In the genomic region with DNA sequence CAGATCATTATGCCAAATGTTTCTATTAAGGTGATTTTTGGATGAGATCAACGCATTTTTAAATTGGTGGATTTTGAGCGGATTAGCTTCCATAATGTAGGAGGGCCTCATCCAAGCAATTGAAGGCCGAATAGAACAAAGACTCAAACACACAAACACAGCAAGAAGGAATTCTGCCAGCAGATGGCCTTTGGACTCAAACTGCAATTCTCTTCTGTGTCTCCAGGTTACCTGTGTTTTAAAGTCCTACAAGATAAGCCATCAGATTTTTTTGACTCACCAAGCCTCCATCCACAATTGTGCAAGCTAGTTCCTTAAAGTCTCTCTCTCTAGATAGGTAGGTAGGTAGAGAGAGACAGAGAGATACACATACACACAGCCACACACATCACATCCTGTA, we compare ENCODE assay signal across 19 cellular contexts. TPM values are rescaled to one million over a fixed set of nuclear protein-coding genes. Genes with fewer than 3 reads are reported as not detected.
DNase-seq lines count a peak whose midpoint lies in the region; ATAC-seq, FAIRE-seq and TF ChIP-seq lines count a peak whose summit lies in the region.
"Had no signal": no experiment of that assay in that cellular context is flagged by ENCODE, and none has a peak within 500 bp of the region (broad histone marks: within the 10 kb centered on the region; RNA-seq: fewer than 3 reads in every experiment).

No MANE protein-coding gene starts in this region.

- peaks cover 14% of the 10 kb centered on the region for H3K36me3 ChIP-seq in HAP-1 (replicated peaks)
- H3K36me3 ChIP-seq: BLaER1 treated with 17β-estradiol and CSF1 and Interleukin-3, amounts not matched to agents 10 nM and 100 nM had no signal

- peaks cover 24% of the 10 kb centered on the region for H3K36me3 Mint-ChIP-seq in nephron progenitor cell (ENCODE audit: low read depth)
- no peaks in the 10 kb centered on the region for H3K36me3 Mint-ChIP-seq in activated naive CD4-positive, alpha-beta T cell treated with anti-CD3 and anti-CD28 coated beads, Interleukin-2, amount 50 U/mL, for 72 hours
- H3K36me3 Mint-ChIP-seq in activated CD4-positive, alpha-beta memory T cell treated with anti-CD3 and anti-CD28 coated beads, Interleukin-2, amount 10 ng/mL, durations not matched to agents 7 days and 5 days (ENCODE audit: low read depth), result no peaks in the 10 kb centered on the region

- peak overlapping the region; percentile 33 for H3K27ac Mint-ChIP-seq in nephron progenitor cell
- H3K27ac Mint-ChIP-seq in activated naive CD4-positive, alpha-beta T cell treated with anti-CD3 and anti-CD28 coated beads, Interleukin-2, amount 50 U/mL, for 72 hours, result no peak overlapping the region
- no peak overlapping the region for H3K27ac Mint-ChIP-seq in activated CD4-positive, alpha-beta memory T cell treated with anti-CD3 and anti-CD28 coated beads, Interleukin-2, amount 10 ng/mL, durations not matched to agents 7 days and 5 days
- H3K27ac Mint-ChIP-seq: HFFc6 had no signal

- ATAC-seq in HG02763 (IDR thresholded peaks at IDR 0.05; ENCODE audit: unreplicated experiment), result no peak
- no peak for ATAC-seq in activated naive CD4-positive, alpha-beta T cell treated with anti-CD3 and anti-CD28 coated beads, Interleukin-2, amount 50 U/mL, for 72 hours

- H3K4me3 ChIP-seq in HAP-1, result no peak overlapping the region
- H3K4me3 ChIP-seq: BLaER1 treated with 17β-estradiol and CSF1 and Interleukin-3, amounts not matched to agents 10 nM and 100 nM; GM23248; MG63; PC-9 had no signal

- no peaks in the 10 kb centered on the region for H3K9me3 Mint-ChIP-seq in nephron progenitor cell
- H3K9me3 Mint-ChIP-seq in activated naive CD4-positive, alpha-beta T cell treated with anti-CD3 and anti-CD28 coated beads, Interleukin-2, amount 50 U/mL, for 72 hours, result no peaks in the 10 kb centered on the region
- no peaks in the 10 kb centered on the region for H3K9me3 Mint-ChIP-seq in activated CD4-positive, alpha-beta memory T cell treated with anti-CD3 and anti-CD28 coated beads, Interleukin-2, amount 10 ng/mL, durations not matched to agents 7 days and 5 days
- H3K9me3 Mint-ChIP-seq: HFFc6 had no signal

- peaks cover 45% of the 10 kb centered on the region for H3K4me1 ChIP-seq in HAP-1
- H3K4me1 ChIP-seq: BLaER1 treated with 17β-estradiol and CSF1 and Interleukin-3, amounts not matched to agents 10 nM and 100 nM had no signal

- POLR2A ChIA-PET in activated CD4-positive, alpha-beta memory T cell treated with anti-CD3 and anti-CD28 coated beads, Interleukin-2, amount 10 ng/mL, durations not matched to agents 7 days and 5 days (lab: Charles Lee), result no interaction called here

- peak; percentile 49 for FAIRE-seq in islet of Langerhans (lab: Jason Lieb, UNC)
- FAIRE-seq: GM12892 had no signal

- no peaks in the 10 kb centered on the region for H3K27me3 ChIP-seq in HAP-1 (ENCODE audit: low read depth)
- H3K27me3 ChIP-seq: BLaER1 treated with 17β-estradiol and CSF1 and Interleukin-3, amounts not matched to agents 10 nM and 100 nM; MG63 had no signal

- in situ Hi-C loops in HAP-1 (cut with MboI; ENCODE audit: low sequenced_read_pairs), result no loop called here

- H3K9me3 ChIP-seq in HAP-1, result no peaks in the 10 kb centered on the region
- H3K9me3 ChIP-seq: BLaER1 treated with 17β-estradiol and CSF1 and Interleukin-3, amounts not matched to agents 10 nM and 100 nM; MG63 had no signal

- CTCF ChIA-PET in activated CD4-positive, alpha-beta memory T cell treated with anti-CD3 and anti-CD28 coated beads, Interleukin-2, amount 10 ng/mL, durations not matched to agents 7 days and 5 days (lab: Charles Lee), result no interaction called here

- peak; percentile 2 for DNase-seq in DMS53 (lab: John Stamatoyannopoulos, UW)
- DNase-seq in DMS53 treated with DMSO at 0.1 percent for 48 hours (lab: John Stamatoyannopoulos, UW; ENCODE audit: unreplicated experiment), result no peak
- DNase-seq in nephron progenitor cell, result no peak
- DNase-seq in HAP-1 (ENCODE audit: low spot score in 2 of 2), result no peak
- no peak for DNase-seq in activated naive CD4-positive, alpha-beta T cell treated with anti-CD3 and anti-CD28 coated beads, Interleukin-2, amount 50 U/mL, for 72 hours (ENCODE audit: low spot score in 2 of 2)
- DNase-seq in activated CD4-positive, alpha-beta memory T cell treated with anti-CD3 and anti-CD28 coated beads, Interleukin-2, amount 10 ng/mL, durations not matched to agents 7 days and 5 days, result no peak
- DNase-seq: DMS79, GM23248, HFFc6, MG63, NCI-H1092 treated with DMSO at 0.1 percent for 48 hours, NCI-H187 treated with DMSO at 0.1 percent for 48 hours, NCI-H446, NCI-H748 treated with DMSO at 0.1 percent for 48 hours, PC-9 had no signal

- no peak for TF ChIP-seq CTCF in nephron progenitor cell (IDR thresholded peaks at IDR 0.05)

- peaks cover 9% of the 10 kb centered on the region for H3K4me1 Mint-ChIP-seq in nephron progenitor cell
- no peaks in the 10 kb centered on the region for H3K4me1 Mint-ChIP-seq in activated CD4-positive, alpha-beta memory T cell treated with anti-CD3 and anti-CD28 coated beads, Interleukin-2, amount 10 ng/mL, durations not matched to agents 7 days and 5 days

- no peak overlapping the region for H3K4me3 Mint-ChIP-seq in nephron progenitor cell
- H3K4me3 Mint-ChIP-seq in activated CD4-positive, alpha-beta memory T cell treated with anti-CD3 and anti-CD28 coated beads, Interleukin-2, amount 10 ng/mL, durations not matched to agents 7 days and 5 days, result no peak overlapping the region
- H3K4me3 Mint-ChIP-seq: HFFc6 had no signal

- H3K27me3 Mint-ChIP-seq in nephron progenitor cell (ENCODE audit: low read depth, poor library complexity), result no peaks in the 10 kb centered on the region
- H3K27me3 Mint-ChIP-seq in activated CD4-positive, alpha-beta memory T cell treated with anti-CD3 and anti-CD28 coated beads, Interleukin-2, amount 10 ng/mL, durations not matched to agents 7 days and 5 days, result no peaks in the 10 kb centered on the region

RNA-seq across cellular contexts. Expression of a gene that starts 25.5 kb away (rescaled TPM):
- total RNA-seq in activated naive CD4-positive, alpha-beta T cell treated with anti-CD3 and anti-CD28 coated beads, Interleukin-2, amount 50 U/mL, for 72 hours, result not detected
- not detected for total RNA-seq in activated CD4-positive, alpha-beta memory T cell treated with anti-CD3 and anti-CD28 coated beads, Interleukin-2, amount 10 ng/mL, durations not matched to agents 7 days and 5 days
- total RNA-seq: PC-9 had no signal
